Comparison of ENCODE assay signal across 14 cellular contexts in genomic region chr19:30596268-30596667, GRCh38.
DNase-seq lines count a peak whose midpoint lies in the region; ATAC-seq and TF ChIP-seq lines count a peak whose summit lies in the region.
"Had no signal": no experiment of that assay in that cellular context is flagged by ENCODE, and none has a peak within 500 bp of the region (broad histone marks: within the 10 kb centered on the region; RNA-seq: fewer than 3 reads in every experiment).

No MANE protein-coding gene starts in this region.

- DNase-seq in GM23338 (ENCODE audit: low spot score) = no peak
- DNase-seq in esophagus muscularis mucosa (ENCODE audit: extremely low spot score) = peak; percentile 34
- no peak for DNase-seq in omental fat pad (ENCODE audit: low spot score)
- DNase-seq in mesenteric fat pad (ENCODE audit: low spot score) = no peak
- DNase-seq in NCI-H446 (lab: John Stamatoyannopoulos, UW) = no peak
- DNase-seq: ACHN; CD4-positive, CD25-positive, alpha-beta regulatory T cell; GM23248 had no signal

- 82% methylated on average over 6 of the region's 6 CpGs for WGBS in HUES64
- WGBS in esophagus muscularis mucosa = 70% methylated on average over 6 of the region's 6 CpGs

- peaks cover 11% of the 10 kb centered on the region for H3K27me3 Mint-ChIP-seq in GM23338 (ENCODE audit: insufficient read depth, low read depth, poor library complexity)
- H3K27me3 Mint-ChIP-seq: CD4-positive, CD25-positive, alpha-beta regulatory T cell; IgD-negative memory B cell had no signal

- H3K4me1 ChIP-seq in GM23338 (ENCODE audit: insufficient read depth) (peaks cover 23% of the 10 kb centered on the region), HUES64 (ENCODE audit: insufficient read depth, low read length) (peaks cover 43% of the 10 kb centered on the region), esophagus muscularis mucosa (peaks cover 0 to 25% (median 16%) of the 10 kb centered on the region in 4 donors), parathyroid adenoma (no peaks in the 10 kb centered on the region)

- ATAC-seq in GM23338 = 0 out of 3 replicates have a peak, but pooled peaks have one; percentile 11
- ATAC-seq in omental fat pad (ENCODE audit: low FRiP score) = no peak
- ATAC-seq: GM12878 had no signal

- H3K4me3 ChIP-seq in GM23338 (no peak overlapping the region), HUES64 (ENCODE audit: low read length) (no peak overlapping the region; the same call in 1 of the 2 replicates), esophagus muscularis mucosa (no peak overlapping the region), parathyroid adenoma (ENCODE audit: low read depth, low read length) (no peak overlapping the region)
- H3K4me3 ChIP-seq: BLaER1 treated with 17β-estradiol and CSF1 and Interleukin-3, amounts not matched to agents 10 nM and 100 nM; GM12878; GM23248; HAP-1 had no signal

- H3K36me3 ChIP-seq in GM23338 (ENCODE audit: insufficient read depth) = no peaks in the 10 kb centered on the region
- H3K36me3 ChIP-seq in HUES64 (ENCODE audit: insufficient read depth, low read length) = no peaks in the 10 kb centered on the region
- no peaks in the 10 kb centered on the region for H3K36me3 ChIP-seq in esophagus muscularis mucosa
- H3K36me3 ChIP-seq in parathyroid adenoma (ENCODE audit: control insufficient read depth, insufficient read depth, low read length) = no peaks in the 10 kb centered on the region
- H3K36me3 ChIP-seq: BLaER1 treated with 17β-estradiol and CSF1 and Interleukin-3, amounts not matched to agents 10 nM and 100 nM; HAP-1 had no signal

- H3K79me2 ChIP-seq in GM23338 (replicated peaks; ENCODE audit: insufficient read depth) = no peaks in the 10 kb centered on the region
- H3K79me2 ChIP-seq in parathyroid adenoma = no peaks in the 10 kb centered on the region

- TF ChIP-seq POLR2A in esophagus muscularis mucosa (IDR thresholded peaks at IDR 0.05; ENCODE audit: low read depth) = no peak

- intact Hi-C loops in esophagus muscularis mucosa (cut with DNase I) = no loop called here

- H3K4me3 Mint-ChIP-seq in GM23338 = peak overlapping the region; percentile 48
- H3K4me3 Mint-ChIP-seq: CD4-positive, CD25-positive, alpha-beta regulatory T cell; IgD-negative memory B cell had no signal

- H3K27me3 ChIP-seq in GM23338 (ENCODE audit: insufficient read depth) = no peaks in the 10 kb centered on the region
- H3K27me3 ChIP-seq in HUES64 (ENCODE audit: insufficient read depth, low read length) = no peaks in the 10 kb centered on the region
- H3K27me3 ChIP-seq in esophagus muscularis mucosa = peaks cover 0 to 21% (median 0%) of the 10 kb centered on the region in 4 donors
- H3K27me3 ChIP-seq in parathyroid adenoma (ENCODE audit: control insufficient read depth, insufficient read depth, low read length) = no peaks in the 10 kb centered on the region
- H3K27me3 ChIP-seq: BLaER1 treated with 17β-estradiol and CSF1 and Interleukin-3, amounts not matched to agents 10 nM and 100 nM had no signal

- H3K27ac Mint-ChIP-seq in GM23338 = peak overlapping the region; percentile 81
- H3K27ac Mint-ChIP-seq: CD4-positive, CD25-positive, alpha-beta regulatory T cell; IgD-negative memory B cell had no signal

- peak overlapping the region; percentile 10; the same call in 1 of the 2 replicates for H3K4me2 ChIP-seq in GM23338
- no peak overlapping the region for H3K4me2 ChIP-seq in parathyroid adenoma (ENCODE audit: low read length)
- H3K4me2 ChIP-seq: BLaER1 treated with 17β-estradiol and CSF1 and Interleukin-3, amounts not matched to agents 10 nM and 100 nM had no signal

- H3K27ac ChIP-seq in GM23338 (ENCODE audit: low read depth) (peak overlapping the region; percentile 9; the same call in 1 of the 2 replicates), HUES64 (ENCODE audit: low read depth, low read length) (0 out of 2 replicates have a peak overlapping the region, but pooled peaks have one; percentile 7), esophagus muscularis mucosa (replicated peaks in 1 of 4) (no peak overlapping the region), parathyroid adenoma (no peak overlapping the region)
- H3K27ac ChIP-seq: BLaER1 treated with 17β-estradiol and CSF1 and Interleukin-3, amounts not matched to agents 10 nM and 100 nM; GM23248 had no signal

- no peaks in the 10 kb centered on the region for H3F3A ChIP-seq in GM23338 (replicated peaks; ENCODE audit: low read depth)

- no peak overlapping the region for H3K9ac ChIP-seq in HUES64 (ENCODE audit: low read depth, low read length)
- no peak overlapping the region for H3K9ac ChIP-seq in parathyroid adenoma
- H3K9ac ChIP-seq: BLaER1 treated with 17β-estradiol and CSF1 and Interleukin-3, amounts not matched to agents 10 nM and 100 nM; GM23248 had no signal

- peaks cover 11% of the 10 kb centered on the region for H3K9me2 ChIP-seq in GM23338 (ENCODE audit: insufficient read depth)

- H3K9me3 ChIP-seq in HUES64 (ENCODE audit: insufficient read depth, low read depth, low read length) = no peaks in the 10 kb centered on the region
- H3K9me3 ChIP-seq in esophagus muscularis mucosa = no peaks in the 10 kb centered on the region
- H3K9me3 ChIP-seq in parathyroid adenoma (ENCODE audit: control insufficient read depth, low read length) = no peaks in the 10 kb centered on the region
- H3K9me3 ChIP-seq: BLaER1 treated with 17β-estradiol and CSF1 and Interleukin-3, amounts not matched to agents 10 nM and 100 nM; HAP-1 had no signal

- TF ChIP-seq CTCF in GM23338 (conservative IDR thresholded peaks at IDR 0.05; ENCODE audit: low read depth in 2 of 2) = no peak
- no peak for TF ChIP-seq CTCF in esophagus muscularis mucosa (IDR thresholded peaks at IDR 0.05)
- no peak for TF ChIP-seq CTCF in parathyroid adenoma (IDR thresholded peaks at IDR 0.05)
- TF ChIP-seq CTCF in omental fat pad (IDR thresholded peaks at IDR 0.05) = no peak

- no peaks in the 10 kb centered on the region for H3K36me3 Mint-ChIP-seq in GM23338 (ENCODE audit: low read depth)
- H3K36me3 Mint-ChIP-seq: CD4-positive, CD25-positive, alpha-beta regulatory T cell had no signal

- no peak overlapping the region for H2AFZ ChIP-seq in GM23338
- peak overlapping the region; percentile 55 for H2AFZ ChIP-seq in parathyroid adenoma
- H2AFZ ChIP-seq: GM23248 had no signal

- peaks cover 47% of the 10 kb centered on the region for H3K4me1 Mint-ChIP-seq in GM23338
- H3K4me1 Mint-ChIP-seq: CD4-positive, CD25-positive, alpha-beta regulatory T cell; IgD-negative memory B cell had no signal

- TF ChIP-seq EP300 in esophagus muscularis mucosa (IDR thresholded peaks at IDR 0.05) = no peak

- 0 out of 3 replicates have a peak, but pooled peaks cover under 1% of the 10 kb centered on the region for H3K9me3 Mint-ChIP-seq in GM23338

- H4K20me1 ChIP-seq in GM23338 (replicated peaks; ENCODE audit: insufficient read depth) = no peaks in the 10 kb centered on the region
- H4K20me1 ChIP-seq: BLaER1 treated with 17β-estradiol and CSF1 and Interleukin-3, amounts not matched to agents 10 nM and 100 nM had no signal

TF ChIP-seq in GM23338, 12 proteins besides CTCF, POLR2A, EP300 and RAD21 (continues in another document):
- TF ChIP-seq NANOG (IDR thresholded peaks at IDR 0.05; ENCODE audit: borderline replicate concordance) (no peak), ZNF114 (CRISPR knock-in tag; IDR thresholded peaks at IDR 0.05) (no peak), ETS1 (IDR thresholded peaks at IDR 0.05) (no peak), EZH2 (IDR thresholded peaks at IDR 0.05; ENCODE audit: low read depth, unreplicated experiment) (no peak), ZNF331 (CRISPR knock-in tag; IDR thresholded peaks at IDR 0.05; ENCODE audit: low read depth) (no peak), STAT1 (IDR thresholded peaks at IDR 0.05; ENCODE audit: unreplicated experiment) (no peak)

Comparison
In these comparisons a context has a peak if more than half of its experiments do, and no peak if none do; other contexts are left out.
1. H3K27ac ChIP-seq: peak in GM23338 (single experiment) and HUES64 (single experiment); none in esophagus muscularis mucosa (0 of 4) and parathyroid adenoma (single experiment).